Comparison of ENCODE assay signal across 14 cellular contexts in the genomic region with DNA sequence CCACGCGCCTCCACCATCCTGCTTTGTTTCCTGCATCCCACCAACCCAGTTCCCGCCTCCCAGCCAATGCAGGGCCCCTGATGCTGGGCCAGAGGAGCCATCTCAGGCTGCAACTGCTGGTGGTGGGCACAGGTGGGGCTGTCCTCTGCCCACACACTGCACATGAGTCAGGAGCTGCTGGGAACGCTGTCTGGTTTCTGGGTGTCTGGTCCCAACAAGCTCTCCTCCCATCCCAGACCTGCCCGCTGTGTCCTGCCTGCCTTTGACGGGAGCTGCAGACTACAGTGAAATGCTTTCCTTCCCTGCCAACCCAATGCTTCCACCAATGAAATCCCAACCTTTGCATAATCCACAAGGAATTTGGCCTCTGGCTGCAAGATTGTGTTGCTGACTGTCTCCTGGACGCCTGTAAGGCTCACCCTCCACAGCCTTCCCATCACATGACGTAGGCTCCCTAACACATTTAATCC.
DNase-seq lines count a peak whose midpoint lies in the region; ATAC-seq and TF ChIP-seq lines count a peak whose summit lies in the region.
"Had no signal": no experiment of that assay in that cellular context is flagged by ENCODE, and none has a peak within 500 bp of the region (broad histone marks: within the 10 kb centered on the region; RNA-seq: fewer than 3 reads in every experiment).

No MANE protein-coding gene starts in this region.

- H3K36me3 Mint-ChIP-seq in activated naive CD8-positive, alpha-beta T cell treated with anti-CD3 and anti-CD28 coated beads, Interleukin-2, amount 10 ng/mL, durations not matched to agents 7 days and 5 days: no peaks in the 10 kb centered on the region
- no peaks in the 10 kb centered on the region for H3K36me3 Mint-ChIP-seq in activated naive CD8-positive, alpha-beta T cell treated with anti-CD3 and anti-CD28 coated beads for 36 hours
- H3K36me3 Mint-ChIP-seq in WTC11: peaks cover 5% of the 10 kb centered on the region; the same call in 1 of the 2 replicates

- no peaks in the 10 kb centered on the region for H3K4me1 ChIP-seq in upper lobe of left lung

- peak; percentile 10 for DNase-seq in activated naive CD8-positive, alpha-beta T cell treated with anti-CD3 and anti-CD28 coated beads, Interleukin-2, amount 10 ng/mL, durations not matched to agents 7 days and 5 days
- DNase-seq in activated naive CD8-positive, alpha-beta T cell treated with anti-CD3 and anti-CD28 coated beads for 36 hours: no peak
- DNase-seq in coronary artery (ENCODE audit: low spot score) (peak; percentile 65), mesenteric fat pad (ENCODE audit: low spot score) (peak; percentile 78), upper lobe of left lung (peak in 1 of 2 donors; percentile 39), glomerular visceral epithelial cell (ENCODE audit: extremely low spot score) (no peak), WTC11 (ENCODE audit: low spot score) (no peak), T-helper 2 cell (no peak)
- DNase-seq: ACHN; activated CD8-positive, alpha-beta memory T cell treated with anti-CD3 and anti-CD28 coated beads for 24 hours; NCI-H2081; nucleus accumbens; stimulated activated CD4-positive, alpha-beta T cell treated with anti-CD3 and anti-CD28 coated beads, Interleukin-4, amount 100 ng/mL, for 24 hours had no signal

- no peaks in the 10 kb centered on the region for H3K4me1 Mint-ChIP-seq in activated naive CD8-positive, alpha-beta T cell treated with anti-CD3 and anti-CD28 coated beads, Interleukin-2, amount 10 ng/mL, durations not matched to agents 7 days and 5 days
- H3K4me1 Mint-ChIP-seq in activated naive CD8-positive, alpha-beta T cell treated with anti-CD3 and anti-CD28 coated beads for 36 hours: peaks cover 4% of the 10 kb centered on the region
- peaks cover 5% of the 10 kb centered on the region; the same call in 1 of the 2 replicates for H3K4me1 Mint-ChIP-seq in WTC11

- no peak for ATAC-seq in activated naive CD8-positive, alpha-beta T cell treated with anti-CD3 and anti-CD28 coated beads, Interleukin-2, amount 10 ng/mL, durations not matched to agents 7 days and 5 days (ENCODE audit: low read depth)
- ATAC-seq in upper lobe of left lung (ENCODE audit: low FRiP score in 2 of 2): peak; percentile 69 to 87
- no peak for ATAC-seq in WTC11

- no peak overlapping the region for H3K27ac Mint-ChIP-seq in activated naive CD8-positive, alpha-beta T cell treated with anti-CD3 and anti-CD28 coated beads, Interleukin-2, amount 10 ng/mL, durations not matched to agents 7 days and 5 days
- H3K27ac Mint-ChIP-seq in activated naive CD8-positive, alpha-beta T cell treated with anti-CD3 and anti-CD28 coated beads for 36 hours: no peak overlapping the region
- no peak overlapping the region for H3K27ac Mint-ChIP-seq in WTC11
- H3K27ac Mint-ChIP-seq: T-helper 2 cell treated with Interferon-gamma antibody and Interleukin-4, amounts not matched to agents 5 μg/mL and 100 μg/mL, for 36 hours had no signal

- H3K27me3 ChIP-seq in upper lobe of left lung: no peaks in the 10 kb centered on the region

- H3K9me3 ChIP-seq in upper lobe of left lung: no peaks in the 10 kb centered on the region

- POLR2A ChIA-PET in activated naive CD8-positive, alpha-beta T cell treated with anti-CD3 and anti-CD28 coated beads, Interleukin-2, amount 10 ng/mL, durations not matched to agents 7 days and 5 days (lab: Charles Lee): interaction anchor here (0.6 kb wide), 1 partner anchor 112 kb away, joined by 3 read pairs; no protein-coding TSS in a partner anchor
- POLR2A ChIA-PET in WTC11 (lab: Charles Lee): interaction anchor here (1.0 kb wide), 1 partner anchor 375 kb away, joined by 3 read pairs; no protein-coding TSS in a partner anchor

- TF ChIP-seq EP300 in upper lobe of left lung (IDR thresholded peaks at IDR 0.05): no peak

- H3K27ac ChIP-seq in coronary artery (peak overlapping the region in 1 of 2 donors; percentile 4), upper lobe of left lung (no peak overlapping the region)

- no peak overlapping the region for H3K4me3 Mint-ChIP-seq in activated naive CD8-positive, alpha-beta T cell treated with anti-CD3 and anti-CD28 coated beads, Interleukin-2, amount 10 ng/mL, durations not matched to agents 7 days and 5 days
- H3K4me3 Mint-ChIP-seq in activated naive CD8-positive, alpha-beta T cell treated with anti-CD3 and anti-CD28 coated beads for 36 hours: no peak overlapping the region
- no peak overlapping the region for H3K4me3 Mint-ChIP-seq in WTC11
- H3K4me3 Mint-ChIP-seq: T-helper 2 cell treated with Interferon-gamma antibody and Interleukin-4, amounts not matched to agents 5 μg/mL and 100 μg/mL, for 36 hours had no signal

- no peak for TF ChIP-seq POLR2A in upper lobe of left lung (IDR thresholded peaks at IDR 0.05)

- H3K27me3 Mint-ChIP-seq in activated naive CD8-positive, alpha-beta T cell treated with anti-CD3 and anti-CD28 coated beads, Interleukin-2, amount 10 ng/mL, durations not matched to agents 7 days and 5 days: peaks cover 8% of the 10 kb centered on the region
- peaks cover 3% of the 10 kb centered on the region for H3K27me3 Mint-ChIP-seq in activated naive CD8-positive, alpha-beta T cell treated with anti-CD3 and anti-CD28 coated beads for 36 hours
- H3K27me3 Mint-ChIP-seq in WTC11 (ENCODE audit: low read depth): peaks cover 2% of the 10 kb centered on the region; the same call in 1 of the 2 replicates

- no peak for TF ChIP-seq CTCF in coronary artery (IDR thresholded peaks at IDR 0.05)
- no peak for TF ChIP-seq CTCF in upper lobe of left lung (IDR thresholded peaks at IDR 0.05)
- no peak for TF ChIP-seq CTCF in WTC11 (IDR thresholded peaks at IDR 0.05)

- no peaks in the 10 kb centered on the region for H3K36me3 ChIP-seq in upper lobe of left lung

- no peak overlapping the region for H3K4me3 ChIP-seq in coronary artery
- no peak overlapping the region for H3K4me3 ChIP-seq in upper lobe of left lung

- WGBS in upper lobe of left lung, 2 donors: 87 to 92% methylated on average over 7 to 8 of the region's 8 CpGs

- CTCF ChIA-PET in WTC11 (lab: Charles Lee): interaction anchor here (2.6 kb wide), 1 partner anchor 119 kb away, joined by 6 read pairs; no protein-coding TSS in a partner anchor

- peaks cover 5% of the 10 kb centered on the region for H3K9me3 Mint-ChIP-seq in activated naive CD8-positive, alpha-beta T cell treated with anti-CD3 and anti-CD28 coated beads, Interleukin-2, amount 10 ng/mL, durations not matched to agents 7 days and 5 days
- peaks cover 3% of the 10 kb centered on the region for H3K9me3 Mint-ChIP-seq in activated naive CD8-positive, alpha-beta T cell treated with anti-CD3 and anti-CD28 coated beads for 36 hours
- H3K9me3 Mint-ChIP-seq in WTC11: peaks cover 19% of the 10 kb centered on the region
- H3K9me3 Mint-ChIP-seq: T-helper 2 cell treated with Interferon-gamma antibody and Interleukin-4, amounts not matched to agents 5 μg/mL and 100 μg/mL, for 36 hours had no signal

TF ChIP-seq in WTC11, 78 proteins besides CTCF, POLR2A, EP300 and RAD21 (continues in another document):
- TF ChIP-seq ZBTB21 (CRISPR knock-in tag; IDR thresholded peaks at IDR 0.05; ENCODE audit: borderline replicate concordance) (no peak), ETV6 (CRISPR knock-in tag; IDR thresholded peaks at IDR 0.05) (no peak), ZNF263 (CRISPR knock-in tag; IDR thresholded peaks at IDR 0.05; ENCODE audit: low read depth) (no peak), EMX1 (CRISPR knock-in tag; IDR thresholded peaks at IDR 0.05) (no peak), NFE2L1 (CRISPR knock-in tag; IDR thresholded peaks at IDR 0.05) (no peak), PRRX2 (CRISPR knock-in tag; IDR thresholded peaks at IDR 0.05) (no peak), HMGA2 (CRISPR knock-in tag; IDR thresholded peaks at IDR 0.05) (no peak), SP1 (CRISPR knock-in tag; conservative IDR thresholded peaks at IDR 0.05) (no peak), ESRRA (CRISPR knock-in tag; IDR thresholded peaks at IDR 0.05; ENCODE audit: borderline replicate concordance) (no peak), RELA (CRISPR knock-in tag; IDR thresholded peaks at IDR 0.05; ENCODE audit: borderline replicate concordance) (no peak)
- TF ChIP-seq, protein P1, sequence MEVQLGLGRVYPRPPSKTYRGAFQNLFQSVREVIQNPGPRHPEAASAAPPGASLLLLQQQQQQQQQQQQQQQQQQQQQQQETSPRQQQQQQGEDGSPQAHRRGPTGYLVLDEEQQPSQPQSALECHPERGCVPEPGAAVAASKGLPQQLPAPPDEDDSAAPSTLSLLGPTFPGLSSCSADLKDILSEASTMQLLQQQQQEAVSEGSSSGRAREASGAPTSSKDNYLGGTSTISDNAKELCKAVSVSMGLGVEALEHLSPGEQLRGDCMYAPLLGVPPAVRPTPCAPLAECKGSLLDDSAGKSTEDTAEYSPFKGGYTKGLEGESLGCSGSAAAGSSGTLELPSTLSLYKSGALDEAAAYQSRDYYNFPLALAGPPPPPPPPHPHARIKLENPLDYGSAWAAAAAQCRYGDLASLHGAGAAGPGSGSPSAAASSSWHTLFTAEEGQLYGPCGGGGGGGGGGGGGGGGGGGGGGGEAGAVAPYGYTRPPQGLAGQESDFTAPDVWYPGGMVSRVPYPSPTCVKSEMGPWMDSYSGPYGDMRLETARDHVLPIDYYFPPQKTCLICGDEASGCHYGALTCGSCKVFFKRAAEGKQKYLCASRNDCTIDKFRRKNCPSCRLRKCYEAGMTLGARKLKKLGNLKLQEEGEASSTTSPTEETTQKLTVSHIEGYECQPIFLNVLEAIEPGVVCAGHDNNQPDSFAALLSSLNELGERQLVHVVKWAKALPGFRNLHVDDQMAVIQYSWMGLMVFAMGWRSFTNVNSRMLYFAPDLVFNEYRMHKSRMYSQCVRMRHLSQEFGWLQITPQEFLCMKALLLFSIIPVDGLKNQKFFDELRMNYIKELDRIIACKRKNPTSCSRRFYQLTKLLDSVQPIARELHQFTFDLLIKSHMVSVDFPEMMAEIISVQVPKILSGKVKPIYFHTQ (CRISPR knock-in tag; IDR thresholded peaks at IDR 0.05): no peak
- TF ChIP-seq, protein P2, sequence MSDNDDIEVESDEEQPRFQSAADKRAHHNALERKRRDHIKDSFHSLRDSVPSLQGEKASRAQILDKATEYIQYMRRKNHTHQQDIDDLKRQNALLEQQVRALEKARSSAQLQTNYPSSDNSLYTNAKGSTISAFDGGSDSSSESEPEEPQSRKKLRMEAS (CRISPR knock-in tag; IDR thresholded peaks at IDR 0.05): no peak

Comparison
In these comparisons a context has a peak if more than half of its experiments do, and no peak if none do; other contexts are left out.
1. DNase-seq: peak in activated naive CD8-positive, alpha-beta T cell treated with anti-CD3 and anti-CD28 coated beads, Interleukin-2, amount 10 ng/mL, durations not matched to agents 7 days and 5 days (single experiment), coronary artery (single experiment) and mesenteric fat pad (single experiment); none in activated naive CD8-positive, alpha-beta T cell treated with anti-CD3 and anti-CD28 coated beads for 36 hours (single experiment), glomerular visceral epithelial cell (single experiment), WTC11 (single experiment) and T-helper 2 cell (0 of 5).
2. ATAC-seq: peak in upper lobe of left lung (2 of 2); none in activated naive CD8-positive, alpha-beta T cell treated with anti-CD3 and anti-CD28 coated beads, Interleukin-2, amount 10 ng/mL, durations not matched to agents 7 days and 5 days (single experiment) and WTC11 (single experiment).